8 cellular contexts compared by ENCODE assay signal in the genomic region with DNA sequence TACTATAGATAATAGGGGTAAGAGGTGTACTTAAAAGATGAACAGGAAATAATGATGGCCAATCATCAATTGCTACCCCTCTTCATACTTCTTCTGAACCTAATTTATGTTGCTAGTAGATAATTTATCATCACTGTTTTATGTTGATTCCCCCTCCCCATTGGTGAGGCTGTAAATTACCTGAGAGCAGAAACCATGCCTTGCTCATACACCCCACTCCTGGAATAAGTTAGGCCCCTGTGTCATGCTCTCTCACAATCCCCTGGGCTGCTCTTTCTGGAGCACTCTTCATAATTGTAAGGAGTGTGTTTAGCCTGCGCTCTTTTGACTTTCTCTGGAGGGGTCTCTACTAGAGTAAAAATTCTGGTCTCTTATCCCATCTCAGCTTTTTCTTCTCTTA.
"Had no signal": no experiment of that assay in that cellular context is flagged by ENCODE, and none has a peak within 500 bp of the region (broad histone marks: within the 10 kb centered on the region; RNA-seq: fewer than 3 reads in every experiment).

No MANE protein-coding gene starts in this region.

- DNase-seq: IMR-90, KBM-7, KG1 had no signal

- H3K27me3 Mint-ChIP-seq: IgD-negative memory B cell had no signal

- H3K9ac ChIP-seq: KMS-11 had no signal

- H3K4me2 ChIP-seq: KMS-11 had no signal

- H3K9me3 Mint-ChIP-seq: IgD-negative memory B cell had no signal

- FAIRE-seq: HepG2, HTR-8/SVneo had no signal

- ATAC-seq: HepG2 had no signal

- H3K4me3 Mint-ChIP-seq: IgD-negative memory B cell had no signal

- H3K27ac ChIP-seq: HL-60, KMS-11 had no signal
